In genomic region chr19:49157445-49158224, GRCh38 we compare ENCODE assay signal across 8 cellular contexts. TPM values are rescaled to one million over a fixed set of nuclear protein-coding genes. Genes with fewer than 3 reads are reported as not detected.
DNase-seq lines count a peak whose midpoint lies in the region; ATAC-seq and TF ChIP-seq lines count a peak whose summit lies in the region.

Gene TRPM4, plus strand, starts transcription at chr19:49157792. Its CDS starts 75 bp downstream, at chr19:49157867.

- H3K27ac ChIP-seq in GM23248 (peak within 1 kb of the TSS; percentile 52), lung (ENCODE audit: low read depth in 1 of 2, low read length in 1 of 2) (peak within 1 kb of the TSS; percentile 90 to 91)

- peak; percentile 93 for DNase-seq in GM23248
- peak; percentile 79 for DNase-seq in NCI-H2171 treated with DMSO at 0.1 percent for 48 hours (lab: John Stamatoyannopoulos, UW)
- peak; percentile 90 for DNase-seq in activated CD4-positive, alpha-beta T cell treated with anti-CD3 and anti-CD28 coated beads, Interleukin-2, amount 10 ng/mL, durations not matched to agents 24 days and 14 days
- DNase-seq in lung (ENCODE audit: low spot score), result peak; percentile 92
- DNase-seq in stimulated activated CD8-positive, alpha-beta memory T cell treated with anti-CD3 and anti-CD28 coated beads, Interleukin-2, amount 100 ng/mL, for 48 hours (ENCODE audit: low read depth in 2 of 2), result peak; percentile 30 to 53
- DNase-seq in A172 (ENCODE audit: low spot score), result no peak

- no peak within 1 kb of the TSS for H3K27ac Mint-ChIP-seq in activated CD4-positive, alpha-beta T cell treated with anti-CD3 and anti-CD28 coated beads, Interleukin-2, amount 10 ng/mL, durations not matched to agents 24 days and 14 days

- H3K36me3 Mint-ChIP-seq in activated CD4-positive, alpha-beta T cell treated with anti-CD3 and anti-CD28 coated beads, Interleukin-2, amount 10 ng/mL, durations not matched to agents 24 days and 14 days (ENCODE audit: low read depth), result no peaks in the 10 kb centered on the region

- peaks cover 3% of the 10 kb centered on the region for H3K9me3 Mint-ChIP-seq in activated CD4-positive, alpha-beta T cell treated with anti-CD3 and anti-CD28 coated beads, Interleukin-2, amount 10 ng/mL, durations not matched to agents 24 days and 14 days

- H3K79me2 ChIP-seq in GM23248 (ENCODE audit: insufficient read depth), result peaks cover 22% of the 10 kb centered on the region

- H3K9me3 ChIP-seq in GM23248 (ENCODE audit: low read depth) (no peaks in the 10 kb centered on the region), endocrine pancreas (ENCODE audit: control insufficient read depth, low read length) (no peaks in the 10 kb centered on the region), lung (ENCODE audit: control insufficient read depth in 2 of 2, insufficient read depth in 1 of 2, low read length in 1 of 2) (peaks cover 0 to 2% of the 10 kb centered on the region in 2 donors)

- H3K4me2 ChIP-seq in GM23248 (ENCODE audit: unreplicated experiment), result peak within 1 kb of the TSS; percentile 88

- H3K27me3 ChIP-seq in GM23248 (replicated peaks; ENCODE audit: insufficient read depth) (no peaks in the 10 kb centered on the region), endocrine pancreas (ENCODE audit: control insufficient read depth, insufficient read depth, low read length) (no peaks in the 10 kb centered on the region), lung (ENCODE audit: control insufficient read depth, insufficient read depth) (no peaks in the 10 kb centered on the region)

- H3K4me1 ChIP-seq in GM23248 (ENCODE audit: insufficient read depth) (peaks cover 8% of the 10 kb centered on the region; the same call in 1 of the 2 replicates), endocrine pancreas (ENCODE audit: control insufficient read depth, insufficient read depth, low read length) (no peaks in the 10 kb centered on the region), lung (ENCODE audit: control insufficient read depth in 2 of 2, insufficient read depth in 2 of 2, low read length in 2 of 2) (peaks cover 0 to 3% of the 10 kb centered on the region in 2 donors)

- peak within 1 kb of the TSS; percentile 82 for H3K4me3 Mint-ChIP-seq in activated CD4-positive, alpha-beta T cell treated with anti-CD3 and anti-CD28 coated beads, Interleukin-2, amount 10 ng/mL, durations not matched to agents 24 days and 14 days

- 1% methylated on average over 17 to 36 of the region's 41 CpGs for WGBS in GM23248 (ENCODE audit: low coverage in 1 of 2, low lambda C conversion rate in 2 of 2, missing lambda C conversion rate in 2 of 2), 2 experiments
- WGBS in lung, 2 donors, result 1 to 2% methylated on average over 39 to 41 of the region's 41 CpGs

- TF ChIP-seq CTCF in lung (IDR thresholded peaks at IDR 0.05; ENCODE audit: control extremely low read depth, extremely low read depth), result no peak

- H3K36me3 ChIP-seq in GM23248 (ENCODE audit: low read depth) (no peaks in the 10 kb centered on the region), endocrine pancreas (ENCODE audit: control insufficient read depth, insufficient read depth, low read length) (no peaks in the 10 kb centered on the region), lung (ENCODE audit: control insufficient read depth in 2 of 2, insufficient read depth in 2 of 2, low read length in 2 of 2) (no peaks in the 10 kb centered on the region)

- no peaks in the 10 kb centered on the region for H3K9me2 ChIP-seq in GM23248 (ENCODE audit: insufficient read depth)

- no peaks in the 10 kb centered on the region for H3F3A ChIP-seq in GM23248 (ENCODE audit: insufficient read depth)

- ATAC-seq in lung (ENCODE audit: insufficient read depth, low FRiP score) (peak; percentile 93), HG03565 (IDR thresholded peaks at IDR 0.05; ENCODE audit: unreplicated experiment) (no peak)

- H2AFZ ChIP-seq in GM23248, result peak within 1 kb of the TSS; percentile 77

- peak within 1 kb of the TSS; percentile 94 for H3K9ac ChIP-seq in GM23248
- peak within 1 kb of the TSS; percentile 60 for H3K9ac ChIP-seq in endocrine pancreas (ENCODE audit: control insufficient read depth, insufficient read depth, low read length)

- no peaks in the 10 kb centered on the region; the same call in 1 of the 2 replicates for H4K20me1 ChIP-seq in GM23248 (ENCODE audit: insufficient read depth)

- in situ Hi-C loops in GM23248 (cut with MboI), result no loop called here

- H3K27me3 Mint-ChIP-seq in activated CD4-positive, alpha-beta T cell treated with anti-CD3 and anti-CD28 coated beads, Interleukin-2, amount 10 ng/mL, durations not matched to agents 24 days and 14 days, result peaks cover 62% of the 10 kb centered on the region

- H3K4me3 ChIP-seq in GM23248 (peak within 1 kb of the TSS; percentile 89), endocrine pancreas (ENCODE audit: control insufficient read depth, insufficient read depth, low read length) (peak within 1 kb of the TSS; percentile 55), lung (peak within 1 kb of the TSS; percentile 86)

- peaks cover 7% of the 10 kb centered on the region for H3K4me1 Mint-ChIP-seq in activated CD4-positive, alpha-beta T cell treated with anti-CD3 and anti-CD28 coated beads, Interleukin-2, amount 10 ng/mL, durations not matched to agents 24 days and 14 days

- intact Hi-C loops in activated CD4-positive, alpha-beta T cell treated with anti-CD3 and anti-CD28 coated beads, Interleukin-2, amount 10 ng/mL, durations not matched to agents 24 days and 14 days (cut with micrococcal nuclease), result no loop called here

RNA-seq across cellular contexts. Expression of gene TRPM4, which starts in this region (rescaled TPM):
- 18.4 and 18.8 TPM in 2 replicates for total RNA-seq in GM23248 (2014; rRNA removed; shearing (Covaris generic))
- polyA plus RNA-seq in GM23248 (2016; fragmentation: Nextera tagmentation; extraction: Ambion mirVana), result 15.8 and 20.1 TPM in 2 replicates
- 1.4 and 1.8 TPM in 2 replicates for total RNA-seq in activated CD4-positive, alpha-beta T cell treated with anti-CD3 and anti-CD28 coated beads, Interleukin-2, amount 10 ng/mL, durations not matched to agents 24 days and 14 days
- total RNA-seq in lung, result 10 to 100 TPM; 19.8 to 70.1 TPM
- 10 to 100 TPM; 15.6 to 24.9 TPM for polyA plus RNA-seq in lung
- 3.6 and 7.6 TPM in 2 replicates for total RNA-seq in A172 (2014; rRNA removed; shearing (Covaris generic))
